Comparison of ENCODE assay signal across 1 cellular context in the genomic region with DNA sequence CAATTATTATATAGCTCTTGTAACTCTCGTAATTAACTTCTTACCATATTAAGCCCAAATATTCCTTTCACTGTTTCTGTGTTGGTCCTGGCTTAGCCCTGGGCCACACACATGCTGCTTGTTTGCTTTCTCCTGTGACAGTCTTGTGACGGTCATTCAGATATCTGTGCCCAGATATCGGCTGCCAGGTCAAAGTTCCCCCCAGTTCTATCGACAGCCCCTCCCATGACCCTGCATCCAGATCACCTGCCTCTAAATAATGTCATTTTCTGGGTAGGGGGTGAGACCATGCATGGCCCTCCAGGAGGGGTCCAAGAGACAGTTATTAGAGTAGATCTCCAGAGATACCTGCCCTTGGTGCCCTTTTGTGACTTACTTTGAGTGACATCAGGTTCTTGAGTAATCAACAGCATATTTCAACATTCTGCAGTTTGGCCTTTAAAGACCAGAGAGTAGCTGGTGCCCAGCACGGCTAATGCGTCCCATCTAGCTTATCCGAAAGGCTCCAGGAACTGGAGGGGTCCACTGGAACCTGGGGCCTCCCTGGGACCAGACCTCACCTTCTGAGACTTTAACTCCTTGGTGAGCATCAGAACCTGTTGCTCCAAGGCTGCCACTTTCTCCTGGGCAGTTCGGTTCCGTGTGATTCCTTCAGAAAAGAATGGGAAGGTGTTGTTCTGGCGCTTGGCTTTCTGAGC.
TF ChIP-seq lines count a peak whose summit lies in the region.

No MANE protein-coding gene starts in this region.

TF ChIP-seq in K562, 482 proteins besides CTCF, POLR2A, EP300 and RAD21:
- TF ChIP-seq ETV5 (CRISPR knock-in tag; IDR thresholded peaks at IDR 0.05; ENCODE audit: low read depth) (no peak), ZNF212 (CRISPR knock-in tag; IDR thresholded peaks at IDR 0.05) (no peak), GTF2E2 (tag; IDR thresholded peaks at IDR 0.05) (no peak), CEBPB (tag; IDR thresholded peaks at IDR 0.05) (peak; percentile 69), THRAP3 (IDR thresholded peaks at IDR 0.05; ENCODE audit: borderline replicate concordance) (no peak), TRIM28 (IDR thresholded peaks at IDR 0.05) (no peak), FOXA3 (CRISPR knock-in tag; conservative IDR thresholded peaks at IDR 0.05 in 1 of 2, IDR thresholded peaks at IDR 0.05 in 1 of 2) (no peak), FOXM1 (IDR thresholded peaks at IDR 0.05; ENCODE audit: low read depth) (no peak), FOXM1 (CRISPR knock-in tag; IDR thresholded peaks at IDR 0.05; ENCODE audit: low read depth) (no peak), CEBPG (CRISPR knock-in tag; IDR thresholded peaks at IDR 0.05) (no peak), CEBPG (tag; conservative IDR thresholded peaks at IDR 0.05 in 1 of 2, IDR thresholded peaks at IDR 0.05 in 1 of 2) (peak in 1 of 2 experiments; percentile 16; a peak in 1 of 4 replicates)
- TF ChIP-seq, protein P1, sequence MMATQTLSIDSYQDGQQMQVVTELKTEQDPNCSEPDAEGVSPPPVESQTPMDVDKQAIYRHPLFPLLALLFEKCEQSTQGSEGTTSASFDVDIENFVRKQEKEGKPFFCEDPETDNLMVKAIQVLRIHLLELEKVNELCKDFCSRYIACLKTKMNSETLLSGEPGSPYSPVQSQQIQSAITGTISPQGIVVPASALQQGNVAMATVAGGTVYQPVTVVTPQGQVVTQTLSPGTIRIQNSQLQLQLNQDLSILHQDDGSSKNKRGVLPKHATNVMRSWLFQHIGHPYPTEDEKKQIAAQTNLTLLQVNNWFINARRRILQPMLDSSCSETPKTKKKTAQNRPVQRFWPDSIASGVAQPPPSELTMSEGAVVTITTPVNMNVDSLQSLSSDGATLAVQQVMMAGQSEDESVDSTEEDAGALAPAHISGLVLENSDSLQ (IDR thresholded peaks at IDR 0.05) = peak; percentile 16; the same call in 1 of the 2 replicates
- TF ChIP-seq, protein P2, sequence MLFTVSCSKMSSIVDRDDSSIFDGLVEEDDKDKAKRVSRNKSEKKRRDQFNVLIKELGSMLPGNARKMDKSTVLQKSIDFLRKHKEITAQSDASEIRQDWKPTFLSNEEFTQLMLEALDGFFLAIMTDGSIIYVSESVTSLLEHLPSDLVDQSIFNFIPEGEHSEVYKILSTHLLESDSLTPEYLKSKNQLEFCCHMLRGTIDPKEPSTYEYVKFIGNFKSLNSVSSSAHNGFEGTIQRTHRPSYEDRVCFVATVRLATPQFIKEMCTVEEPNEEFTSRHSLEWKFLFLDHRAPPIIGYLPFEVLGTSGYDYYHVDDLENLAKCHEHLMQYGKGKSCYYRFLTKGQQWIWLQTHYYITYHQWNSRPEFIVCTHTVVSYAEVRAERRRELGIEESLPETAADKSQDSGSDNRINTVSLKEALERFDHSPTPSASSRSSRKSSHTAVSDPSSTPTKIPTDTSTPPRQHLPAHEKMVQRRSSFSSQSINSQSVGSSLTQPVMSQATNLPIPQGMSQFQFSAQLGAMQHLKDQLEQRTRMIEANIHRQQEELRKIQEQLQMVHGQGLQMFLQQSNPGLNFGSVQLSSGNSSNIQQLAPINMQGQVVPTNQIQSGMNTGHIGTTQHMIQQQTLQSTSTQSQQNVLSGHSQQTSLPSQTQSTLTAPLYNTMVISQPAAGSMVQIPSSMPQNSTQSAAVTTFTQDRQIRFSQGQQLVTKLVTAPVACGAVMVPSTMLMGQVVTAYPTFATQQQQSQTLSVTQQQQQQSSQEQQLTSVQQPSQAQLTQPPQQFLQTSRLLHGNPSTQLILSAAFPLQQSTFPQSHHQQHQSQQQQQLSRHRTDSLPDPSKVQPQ (CRISPR knock-in tag; IDR thresholded peaks at IDR 0.05; ENCODE audit: borderline replicate concordance) = no peak
- TF ChIP-seq, protein P3, sequence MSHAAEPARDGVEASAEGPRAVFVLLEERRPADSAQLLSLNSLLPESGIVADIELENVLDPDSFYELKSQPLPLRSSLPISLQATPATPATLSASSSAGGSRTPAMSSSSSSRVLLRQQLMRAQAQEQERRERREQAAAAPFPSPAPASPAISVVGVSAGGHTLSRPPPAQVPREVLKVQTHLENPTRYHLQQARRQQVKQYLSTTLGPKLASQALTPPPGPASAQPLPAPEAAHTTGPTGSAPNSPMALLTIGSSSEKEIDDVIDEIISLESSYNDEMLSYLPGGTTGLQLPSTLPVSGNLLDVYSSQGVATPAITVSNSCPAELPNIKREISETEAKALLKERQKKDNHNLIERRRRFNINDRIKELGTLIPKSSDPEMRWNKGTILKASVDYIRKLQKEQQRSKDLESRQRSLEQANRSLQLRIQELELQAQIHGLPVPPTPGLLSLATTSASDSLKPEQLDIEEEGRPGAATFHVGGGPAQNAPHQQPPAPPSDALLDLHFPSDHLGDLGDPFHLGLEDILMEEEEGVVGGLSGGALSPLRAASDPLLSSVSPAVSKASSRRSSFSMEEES (CRISPR knock-in tag; IDR thresholded peaks at IDR 0.05) = no peak
